14 cellular contexts compared by ENCODE assay signal in the genomic region with DNA sequence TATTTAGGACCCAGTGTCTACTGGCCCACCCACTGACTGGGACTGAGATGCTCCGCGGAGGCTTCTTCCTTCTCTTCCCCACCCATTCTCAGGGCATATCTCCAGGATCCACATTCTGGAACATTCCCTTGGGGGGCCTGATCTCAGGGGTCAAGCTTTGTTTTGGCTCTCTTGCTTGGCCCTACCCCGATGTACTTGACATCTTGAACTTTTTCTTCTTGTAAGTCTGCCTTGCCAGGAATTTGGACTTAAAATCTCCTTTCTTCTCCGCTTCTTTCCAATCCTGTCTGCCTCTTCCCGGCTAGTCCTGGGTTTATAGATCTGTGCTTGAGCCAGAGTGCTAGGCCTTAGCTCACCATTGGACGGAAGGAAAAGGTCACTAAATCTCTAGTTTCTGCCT.
"Had no signal": no experiment of that assay in that cellular context is flagged by ENCODE, and none has a peak within 500 bp of the region (broad histone marks: within the 10 kb centered on the region; RNA-seq: fewer than 3 reads in every experiment).

No MANE protein-coding gene starts in this region.

- H3K36me3 ChIP-seq: upper lobe of left lung had no signal

- H3K27me3 ChIP-seq: upper lobe of left lung had no signal

- H3K27ac ChIP-seq: epithelial cell of prostate, upper lobe of left lung had no signal

- H3K9me3 ChIP-seq: upper lobe of left lung had no signal

- ATAC-seq: activated T-cell treated with anti-CD3 and anti-CD28 coated beads, Interleukin-2, amount 50 U/mL, for 4 hours; stimulated activated memory B cell treated with anti-CD40 and anti-IgM and Interleukin-4, amounts not matched to agents 10 μg/mL and 1 μg/mL and 100 μg/mL, for 72 hours had no signal

- FAIRE-seq: bronchial epithelial cell had no signal

- H3K4me3 ChIP-seq: upper lobe of left lung had no signal

- DNase-seq: activated CD4-positive, alpha-beta memory T cell treated with anti-CD3 and anti-CD28 coated beads for 36 hours; activated gamma-delta T cell; activated naive CD8-positive, alpha-beta T cell treated with anti-CD3 and anti-CD28 coated beads for 36 hours; activated T-cell treated with anti-CD3 and anti-CD28 coated beads, Interleukin-2, amount 50 U/mL, for 4 hours; anterior cingulate cortex; cortex of kidney; effector memory CD4-positive, alpha-beta T cell; hippocampal formation; mesenchymal stem cell; T1000; upper lobe of left lung had no signal
